ENCODE assay signal across 9 cellular contexts in genomic region chr6:25006075-25006474, GRCh38.
DNase-seq lines count a peak whose midpoint lies in the region; ATAC-seq and TF ChIP-seq lines count a peak whose summit lies in the region.
"Had no signal": no experiment of that assay in that cellular context is flagged by ENCODE, and none has a peak within 500 bp of the region (broad histone marks: within the 10 kb centered on the region; RNA-seq: fewer than 3 reads in every experiment).

No MANE protein-coding gene starts in this region.

- H3K9me3 ChIP-seq in DOHH2 (ENCODE audit: control insufficient read depth, insufficient read depth, low read length) (no peaks in the 10 kb centered on the region), PC-3 (ENCODE audit: low read length) (no peaks in the 10 kb centered on the region), skeletal muscle tissue (ENCODE audit: control insufficient read depth in 3 of 3, low read length in 3 of 3) (no peaks in the 10 kb centered on the region), testis (no peaks in the 10 kb centered on the region)

- TF ChIP-seq CTCF in DOHH2 (IDR thresholded peaks at IDR 0.05; ENCODE audit: low read depth, low read length, poor library complexity, severe bottlenecking), result no peak
- no peak for TF ChIP-seq CTCF in PC-3 (conservative IDR thresholded peaks at IDR 0.05; ENCODE audit: low read depth, low read length)
- no peak for TF ChIP-seq CTCF in testis (IDR thresholded peaks at IDR 0.05)

- no peaks in the 10 kb centered on the region for H3K27me3 ChIP-seq in DOHH2 (ENCODE audit: control insufficient read depth, low read length)
- no peaks in the 10 kb centered on the region for H3K27me3 ChIP-seq in PC-3 (ENCODE audit: low read length)
- no peaks in the 10 kb centered on the region for H3K27me3 ChIP-seq in skeletal muscle tissue (ENCODE audit: control insufficient read depth in 3 of 3, insufficient read depth in 3 of 3, low read length in 3 of 3)
- no peaks in the 10 kb centered on the region for H3K27me3 ChIP-seq in testis

- peaks cover 10% of the 10 kb centered on the region for H3F3A ChIP-seq in DOHH2 (ENCODE audit: control insufficient read depth, insufficient read depth)
- no peaks in the 10 kb centered on the region for H3F3A ChIP-seq in PC-3 (ENCODE audit: low read length, unreplicated experiment)

- intact Hi-C loops in PC-3 (cut with micrococcal nuclease), result no loop called here
- intact Hi-C loops in testis (cut with DNase I; ENCODE audit: low total_unique reads), result no loop called here

- CTCF ChIA-PET in PC-3 (lab: Charles Lee), result interaction anchor here (1.1 kb wide), 2 partner anchors 11 to 14 kb away, joined by 3 to 4 read pairs; no protein-coding TSS in a partner anchor

- peak overlapping the region; percentile 51 for H3K4me3 ChIP-seq in DOHH2 (ENCODE audit: low read length)
- no peak overlapping the region for H3K4me3 ChIP-seq in PC-3 (ENCODE audit: low read length)
- no peak overlapping the region for H3K4me3 ChIP-seq in skeletal muscle tissue (ENCODE audit: low read length in 3 of 3)
- no peak overlapping the region for H3K4me3 ChIP-seq in testis

- no TSS peak for BruUV-seq in PC-3 (replicated peaks; lab: Mats Ljungman, UMichigan)

- no peak overlapping the region for H3K9ac ChIP-seq in PC-3 (ENCODE audit: low read length)
- H3K9ac ChIP-seq in skeletal muscle tissue (ENCODE audit: low read depth in 1 of 3, low read length in 3 of 3), result no peak overlapping the region

- H3K9me2 ChIP-seq in DOHH2 (replicated peaks; ENCODE audit: control insufficient read depth, low read length), result no peaks in the 10 kb centered on the region
- no peaks in the 10 kb centered on the region for H3K9me2 ChIP-seq in PC-3 (replicated peaks; ENCODE audit: low read length)

- H3K27ac ChIP-seq in DOHH2 (ENCODE audit: low read depth, low read length) (peak overlapping the region; percentile 7; the same call in 1 of the 2 replicates), PC-3 (ENCODE audit: low read length) (no peak overlapping the region), cingulate gyrus (ENCODE audit: low read depth, low read length) (peak overlapping the region; percentile 61), skeletal muscle tissue (ENCODE audit: low read depth, low read length) (peak overlapping the region; percentile 45), testis (peak overlapping the region in 1 of 2 donors; percentile 57)

- no peak for TF ChIP-seq POLR2A in testis (IDR thresholded peaks at IDR 0.05)

- ATAC-seq in PC-3, result no peak

- no peaks in the 10 kb centered on the region for H3K36me3 ChIP-seq in DOHH2 (ENCODE audit: control insufficient read depth, low read length)
- H3K36me3 ChIP-seq in PC-3 (ENCODE audit: low read depth, low read length), result no peaks in the 10 kb centered on the region
- H3K36me3 ChIP-seq in skeletal muscle tissue (ENCODE audit: control insufficient read depth in 3 of 3, insufficient read depth in 3 of 3, low read length in 3 of 3), result no peaks in the 10 kb centered on the region
- no peaks in the 10 kb centered on the region for H3K36me3 ChIP-seq in testis (ENCODE audit: low read depth, missing control alignments)

- no peak for DNase-seq in PC-3
- DNase-seq in UCSD-AML1 (lab: John Stamatoyannopoulos, UW; ENCODE audit: unreplicated experiment), result no peak
- DNase-seq in AG20443 (ENCODE audit: low spot score), result no peak
- no peak for DNase-seq in testis
- DNase-seq in NCI-H510A treated with DMSO at 0.1 percent for 48 hours (lab: John Stamatoyannopoulos, UW), result no peak
- DNase-seq: NCI-H1436 treated with DMSO at 0.1 percent for 48 hours had no signal

- peaks cover 22% of the 10 kb centered on the region for H3K4me1 ChIP-seq in DOHH2 (ENCODE audit: control insufficient read depth, low read length)
- peaks cover 25% of the 10 kb centered on the region for H3K4me1 ChIP-seq in PC-3 (ENCODE audit: insufficient read depth, low read length)
- H3K4me1 ChIP-seq in skeletal muscle tissue (ENCODE audit: control insufficient read depth in 3 of 3, insufficient read depth in 3 of 3, low read length in 3 of 3), result peaks cover 0 to 9% (median 5%) of the 10 kb centered on the region in 3 donors
- H3K4me1 ChIP-seq in testis, result peaks cover 8% of the 10 kb centered on the region

- 89 to 96% methylated on average over 1 of the region's 1 CpG for WGBS in testis, 2 donors

- POLR2A ChIA-PET in PC-3 (lab: Charles Lee; ENCODE audit: unreplicated experiment), result interaction anchor here (0.6 kb wide), 1 partner anchor 84 kb away, joined by 3 read pairs; no protein-coding TSS in a partner anchor

- no peaks in the 10 kb centered on the region for H3K79me2 ChIP-seq in DOHH2 (ENCODE audit: control insufficient read depth, low read length)
- H3K79me2 ChIP-seq in PC-3 (ENCODE audit: low read length), result no peaks in the 10 kb centered on the region

- no peaks in the 10 kb centered on the region for H4K20me1 ChIP-seq in DOHH2 (ENCODE audit: control insufficient read depth, insufficient read depth, low read depth, low read length)
- H4K20me1 ChIP-seq in PC-3 (ENCODE audit: low read length), result no peaks in the 10 kb centered on the region

- peak overlapping the region; percentile 76 for H3K4me2 ChIP-seq in DOHH2 (ENCODE audit: low read length)
- H3K4me2 ChIP-seq in PC-3 (ENCODE audit: low read length), result no peak overlapping the region

- peak overlapping the region; percentile 20; the same call in 1 of the 2 replicates for H2AFZ ChIP-seq in PC-3 (ENCODE audit: low read length)
